8 cellular contexts compared by ENCODE assay signal in the genomic region with DNA sequence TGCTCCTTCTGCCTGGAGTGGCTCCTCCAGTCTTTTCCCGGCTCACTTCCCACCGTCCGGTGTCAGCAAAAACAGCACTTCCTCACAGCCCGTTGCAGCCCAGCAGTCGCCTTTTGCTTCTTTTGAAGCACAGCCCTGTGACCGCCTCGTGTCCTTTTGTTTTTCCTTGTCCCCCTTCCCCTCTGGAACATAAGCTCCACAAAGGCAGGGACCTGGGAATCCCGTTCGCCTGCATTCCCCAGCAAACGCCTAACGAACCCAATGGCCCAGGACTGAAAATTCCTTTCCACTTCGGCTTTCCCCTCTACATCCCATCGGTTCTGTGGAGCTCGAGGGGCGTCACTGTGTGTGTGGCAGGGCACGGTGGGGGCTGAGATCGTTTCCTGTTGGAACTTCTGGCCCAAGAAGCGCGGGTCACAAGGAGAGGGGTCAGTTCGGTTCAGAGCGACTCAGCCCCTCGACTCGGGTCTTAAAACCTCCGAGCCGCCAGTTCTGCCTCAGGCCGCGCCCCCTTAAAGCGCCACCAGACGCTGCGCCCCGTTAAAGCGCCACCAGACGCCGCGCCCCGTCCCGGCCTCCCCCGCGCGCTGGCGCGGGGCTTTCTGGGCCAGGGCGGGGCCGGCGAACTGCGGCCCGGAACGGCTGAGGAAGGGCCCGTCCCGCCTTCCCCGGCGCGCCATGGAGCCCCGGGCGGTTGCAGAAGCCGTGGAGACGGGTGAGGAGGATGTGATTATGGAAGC. TPM values are rescaled to one million over a fixed set of nuclear protein-coding genes. Genes with fewer than 3 reads are reported as not detected.
A peak's percentile ranks its signal among the peaks of the same experiment; 100 is the strongest.
DNase-seq lines count a peak whose midpoint lies in the region; ATAC-seq and TF ChIP-seq lines count a peak whose summit lies in the region.

No MANE protein-coding gene starts in this region.

- peaks cover 0 to 2% (median 0%) of the 10 kb centered on the region in 7 donors for H3K9me3 Mint-ChIP-seq in naive B cell
- no peaks in the 10 kb centered on the region for H3K9me3 Mint-ChIP-seq in stimulated activated effector memory CD8-positive, alpha-beta T cell treated with anti-CD3 and anti-CD28 coated beads, Interleukin-12 subunit alpha, Interleukin-12 subunit beta, amount 100 ng/mL, for 72 hours

- peak overlapping the region; percentile 92 for H3K4me3 ChIP-seq in HUES6 (ENCODE audit: low read depth, low read length)
- H3K4me3 ChIP-seq in Peyer's patch = peak overlapping the region; percentile 88 to 99 (median 98)
- peak overlapping the region; percentile 71 to 96 (median 80) for H3K4me3 ChIP-seq in fibroblast of lung (replicated peaks in 1 of 4; ENCODE audit: control extremely low read depth in 1 of 4, insufficient read depth in 1 of 4, low read depth in 3 of 4, low read length in 4 of 4)

- H3K27ac ChIP-seq in HUES6 (ENCODE audit: low read depth, low read length) (peak overlapping the region; percentile 60), Peyer's patch (peak overlapping the region; percentile 98 to 100 (median 99)), fibroblast of lung (ENCODE audit: insufficient read depth, low read length) (peak overlapping the region; percentile 96)

- H2AFZ ChIP-seq in fibroblast of lung (ENCODE audit: low read length) = no peak overlapping the region

- ATAC-seq in GM18909 (IDR thresholded peaks at IDR 0.05; ENCODE audit: poor library complexity, unreplicated experiment) = peak; percentile 43
- peak; percentile 64 to 66 for ATAC-seq in naive B cell (ENCODE audit: low read depth in 2 of 2)
- peak; percentile 75 for ATAC-seq in stimulated activated effector memory CD8-positive, alpha-beta T cell treated with anti-CD3 and anti-CD28 coated beads, Interleukin-12 subunit alpha, Interleukin-12 subunit beta, amount 100 ng/mL, for 72 hours

- peak overlapping the region; percentile 91 for H3K9ac ChIP-seq in HUES6 (ENCODE audit: low read length)
- H3K9ac ChIP-seq in fibroblast of lung (ENCODE audit: insufficient read depth, low read length) = peak overlapping the region; percentile 97

- peak overlapping the region; percentile 94 to 100 (median 98) for H3K4me3 Mint-ChIP-seq in naive B cell
- peak overlapping the region; percentile 99 for H3K4me3 Mint-ChIP-seq in stimulated activated effector memory CD8-positive, alpha-beta T cell treated with anti-CD3 and anti-CD28 coated beads, Interleukin-12 subunit alpha, Interleukin-12 subunit beta, amount 100 ng/mL, for 72 hours

- H3K79me2 ChIP-seq in fibroblast of lung (ENCODE audit: control insufficient read depth, insufficient read depth, low read length) = peaks cover 77% of the 10 kb centered on the region

- H3K4me2 ChIP-seq in fibroblast of lung (ENCODE audit: extremely low read depth, insufficient read depth, low read length) = peak overlapping the region; percentile 100

- TF ChIP-seq POLR2A in Peyer's patch (IDR thresholded peaks at IDR 0.05) = peak; percentile 77 to 92

- H4K20me1 ChIP-seq in fibroblast of lung (ENCODE audit: control insufficient read depth, extremely low read depth, insufficient read depth, low read length) = no peaks in the 10 kb centered on the region

- H3K9me3 ChIP-seq in HUES6 (ENCODE audit: control insufficient read depth, insufficient read depth, low read depth, low read length) (no peaks in the 10 kb centered on the region), Peyer's patch (no peaks in the 10 kb centered on the region), fibroblast of lung (ENCODE audit: control insufficient read depth, insufficient read depth, low read depth, low read length) (no peaks in the 10 kb centered on the region)

- no peaks in the 10 kb centered on the region for H3K27me3 ChIP-seq in HUES6 (ENCODE audit: control insufficient read depth, insufficient read depth, low read length)
- no peaks in the 10 kb centered on the region for H3K27me3 ChIP-seq in Peyer's patch
- H3K27me3 ChIP-seq in fibroblast of lung (ENCODE audit: control insufficient read depth, insufficient read depth, low read length) = no peaks in the 10 kb centered on the region

- in situ Hi-C loops in ACHN (cut with HindIII; ENCODE audit: low pct_ligation_motif_present, low pct_unique_long_range_greater_than_20kb, low sequenced_read_pairs) = no loop called here

- H3K36me3 Mint-ChIP-seq in naive B cell = peaks cover 0 to 21% of the 10 kb centered on the region in 2 donors
- H3K36me3 Mint-ChIP-seq in stimulated activated effector memory CD8-positive, alpha-beta T cell treated with anti-CD3 and anti-CD28 coated beads, Interleukin-12 subunit alpha, Interleukin-12 subunit beta, amount 100 ng/mL, for 72 hours = peaks cover 84% of the 10 kb centered on the region

- DNase-seq in ACHN = peak; percentile 72
- DNase-seq in Peyer's patch = peak; percentile 77 to 92 (median 89)
- DNase-seq in activated T-helper 1 cell treated with anti-CD3 and anti-CD28 coated beads, Interleukin-2, amount 50 U/mL, for 16 hours (ENCODE audit: low read depth in 1 of 2, low spot score in 1 of 2) = peak; percentile 62 to 74
- peak; percentile 64 to 74 for DNase-seq in fibroblast of lung (ENCODE audit: low read depth in 2 of 2)
- DNase-seq in naive B cell = peak; percentile 87
- DNase-seq in stimulated activated effector memory CD8-positive, alpha-beta T cell treated with anti-CD3 and anti-CD28 coated beads, Interleukin-12 subunit alpha, Interleukin-12 subunit beta, amount 100 ng/mL, for 72 hours (ENCODE audit: low spot score in 2 of 2) = peak; percentile 71 to 87

- H3K27ac Mint-ChIP-seq in naive B cell = peak overlapping the region; percentile 96 to 100 (median 99)
- peak overlapping the region; percentile 99 for H3K27ac Mint-ChIP-seq in stimulated activated effector memory CD8-positive, alpha-beta T cell treated with anti-CD3 and anti-CD28 coated beads, Interleukin-12 subunit alpha, Interleukin-12 subunit beta, amount 100 ng/mL, for 72 hours

- peak in 1 of 6 experiments; percentile 2 for TF ChIP-seq CTCF in Peyer's patch (IDR thresholded peaks at IDR 0.05)
- TF ChIP-seq CTCF in fibroblast of lung (conservative IDR thresholded peaks at IDR 0.05 in 1 of 2, IDR thresholded peaks at IDR 0.05 in 1 of 2; ENCODE audit: low read depth in 1 of 2, low read length in 2 of 2) = no peak

- H3K36me3 ChIP-seq in HUES6 (ENCODE audit: control insufficient read depth, insufficient read depth, low read length) (peaks cover 64% of the 10 kb centered on the region), Peyer's patch (peaks cover 0 to 64% (median 0%) of the 10 kb centered on the region in 3 donors), fibroblast of lung (ENCODE audit: control insufficient read depth, insufficient read depth, low read length) (peaks cover 46% of the 10 kb centered on the region)

- H3K27me3 Mint-ChIP-seq in naive B cell = no peaks in the 10 kb centered on the region

- H3K4me1 ChIP-seq in HUES6 (ENCODE audit: control insufficient read depth, insufficient read depth, low read length) = peaks cover 16% of the 10 kb centered on the region
- H3K4me1 ChIP-seq in Peyer's patch = peaks cover 3 to 34% (median 17%) of the 10 kb centered on the region in 4 donors
- H3K4me1 ChIP-seq in fibroblast of lung (ENCODE audit: control insufficient read depth, extremely low read depth, insufficient read depth, low read length) = peaks cover 25% of the 10 kb centered on the region

- peaks cover 40 to 53% (median 47%) of the 10 kb centered on the region in 3 donors for H3K4me1 Mint-ChIP-seq in naive B cell
- H3K4me1 Mint-ChIP-seq in stimulated activated effector memory CD8-positive, alpha-beta T cell treated with anti-CD3 and anti-CD28 coated beads, Interleukin-12 subunit alpha, Interleukin-12 subunit beta, amount 100 ng/mL, for 72 hours = peaks cover 53% of the 10 kb centered on the region

RNA-seq across cellular contexts. Expression of gene RIC8A, which starts 0.8 kb away (rescaled TPM):
- total RNA-seq in Peyer's patch (100 to 1,000 TPM in 1 of 4 donors, 10 to 100 TPM in 3; 65.0 to 108 (median 86.8) TPM), fibroblast of lung (153 and 230 TPM in 2 replicates)
- polyA plus RNA-seq in fibroblast of lung (106 and 128 TPM in 2 replicates), naive B cell (ENCODE audit: low read depth in 6 of 6) (10 to 100 TPM; 66.8 to 83.6 (median 72.6) TPM)
- polyA plus RNA-seq in fibroblast of lung (2012) = 101 and 131 TPM in 2 replicates
- 706 and 873 TPM in 2 replicates for polyA minus RNA-seq in fibroblast of lung (ENCODE audit: low replicate concordance)

RNA-seq across cellular contexts. Expression of gene BET1L, which starts 1.1 kb away (rescaled TPM):
- total RNA-seq in Peyer's patch (10 to 100 TPM; 20.6 to 69.7 (median 40.1) TPM), fibroblast of lung (17.2 and 21.1 TPM in 2 replicates)
- polyA plus RNA-seq in fibroblast of lung (63.5 and 70.2 TPM in 2 replicates), naive B cell (ENCODE audit: low read depth in 6 of 6) (10 to 100 TPM; 23.4 to 72.3 (median 44.7) TPM)
- 42.0 and 47.1 TPM in 2 replicates for polyA plus RNA-seq in fibroblast of lung (2012)
- 160 and 172 TPM in 2 replicates for polyA minus RNA-seq in fibroblast of lung (ENCODE audit: low replicate concordance)

RNA-seq across cellular contexts. Expression of gene SCGB1C1, which starts 15.5 kb away (rescaled TPM):
- total RNA-seq in Peyer's patch (not detected), fibroblast of lung (not detected in 2 replicates)
- polyA plus RNA-seq in fibroblast of lung (not detected in 2 replicates), naive B cell (ENCODE audit: low read depth in 6 of 6) (1 to 10 TPM in 2 of 6 donors, not detected in 4; 1.9 to 2.1 TPM)
- not detected in 2 replicates for polyA plus RNA-seq in fibroblast of lung (2012)
- not detected in 2 replicates for polyA minus RNA-seq in fibroblast of lung (ENCODE audit: low replicate concordance)

RNA-seq across cellular contexts. Expression of gene SIRT3, which starts 27.8 kb away (rescaled TPM):
- 10 to 100 TPM; 21.2 to 36.3 (median 29.3) TPM for total RNA-seq in Peyer's patch
- 8.8 and 9.5 TPM in 2 replicates for total RNA-seq in fibroblast of lung
- polyA plus RNA-seq in fibroblast of lung = 10.2 and 11.0 TPM in 2 replicates
- 9.8 and 13.8 TPM in 2 replicates for polyA plus RNA-seq in fibroblast of lung (2012)
- 6.4 and 9.8 TPM in 2 replicates for polyA minus RNA-seq in fibroblast of lung (ENCODE audit: low replicate concordance)
- 10 to 100 TPM in 3 of 6 donors, 1 to 10 TPM in 3; 1.4 to 14.2 (median 8.8) TPM for polyA plus RNA-seq in naive B cell (ENCODE audit: low read depth in 6 of 6)

RNA-seq across cellular contexts. Expression of gene PSMD13, which starts 28.4 kb away (rescaled TPM):
- total RNA-seq in Peyer's patch = 100 to 1,000 TPM in 2 of 4 donors, 10 to 100 TPM in 2; 74.5 to 125 (median 96.9) TPM
- 81.4 and 106 TPM in 2 replicates for total RNA-seq in fibroblast of lung
- polyA plus RNA-seq in fibroblast of lung = 147 and 178 TPM in 2 replicates
- polyA plus RNA-seq in fibroblast of lung (2012) = 130 and 183 TPM in 2 replicates
- 81.6 and 101 TPM in 2 replicates for polyA minus RNA-seq in fibroblast of lung (ENCODE audit: low replicate concordance)
- 100 to 1,000 TPM; 193 to 258 (median 215) TPM for polyA plus RNA-seq in naive B cell (ENCODE audit: low read depth in 6 of 6)

Comparison
In these comparisons a context has a peak if more than half of its experiments do, and no peak if none do; other contexts are left out.
1. Peak in every context shown above with its lines: DNase-seq, ATAC-seq, H3K4me3 ChIP-seq and H3K27ac ChIP-seq.